In the genomic region with DNA sequence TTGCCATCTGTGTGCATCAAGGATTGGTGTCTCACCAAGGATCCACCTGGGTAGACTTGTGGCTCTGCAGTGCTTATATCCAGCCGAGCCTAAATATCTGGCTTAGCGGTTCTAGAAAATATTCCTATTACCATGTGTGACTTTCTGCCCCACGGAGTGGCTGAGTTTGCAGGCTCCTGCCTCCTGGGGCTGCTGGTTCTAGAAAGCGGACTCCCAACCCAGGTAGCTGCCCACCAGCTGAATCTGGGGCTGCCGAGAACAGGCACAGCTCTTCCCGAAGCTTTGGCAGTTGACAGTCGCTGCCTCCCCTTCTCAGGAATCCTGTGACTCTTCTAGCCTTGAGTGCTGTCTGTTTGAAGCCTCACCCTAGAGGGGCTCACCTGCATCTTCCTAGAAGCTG, we compare ENCODE assay signal across 27 cellular contexts.
DNase-seq lines count a peak whose midpoint lies in the region; ATAC-seq, FAIRE-seq and TF ChIP-seq lines count a peak whose summit lies in the region.
"Had no signal": no experiment of that assay in that cellular context is flagged by ENCODE, and none has a peak within 500 bp of the region (broad histone marks: within the 10 kb centered on the region; RNA-seq: fewer than 3 reads in every experiment).

No MANE protein-coding gene starts in this region.

- peaks cover 8 to 10% of the 10 kb centered on the region in 2 donors for H3K27me3 Mint-ChIP-seq in CD8-positive, alpha-beta memory T cell
- H3K27me3 Mint-ChIP-seq: activated naive CD8-positive, alpha-beta T cell treated with anti-CD3 and anti-CD28 coated beads, Interleukin-2, amount 50 U/mL, for 24 hours had no signal

- no peak for TF ChIP-seq EP300 in stomach (IDR thresholded peaks at IDR 0.05)

- H2BK15ac ChIP-seq in neuronal stem cell (ENCODE audit: low read length), result no peak overlapping the region

- no peak overlapping the region for H2AK5ac ChIP-seq in neuronal stem cell (ENCODE audit: low read depth, low read length)

- no peak overlapping the region for H4K8ac ChIP-seq in neuronal stem cell (ENCODE audit: low read depth, low read length)

- H3K4me3 ChIP-seq in AG04450 (ENCODE audit: low read depth, low read length), result no peak overlapping the region
- peak overlapping the region; percentile 48 for H3K4me3 ChIP-seq in coronary artery
- H3K4me3 ChIP-seq in neuronal stem cell (ENCODE audit: low read length in 2 of 2), result no peak overlapping the region
- H3K4me3 ChIP-seq in stomach, result peak overlapping the region in 3 of 4 donors; percentile 10 to 24 (median 10)
- no peak overlapping the region for H3K4me3 ChIP-seq in CD8-positive, alpha-beta memory T cell (ENCODE audit: low read length)
- H3K4me3 ChIP-seq: A549, colonic mucosa, lung, neural progenitor cell, spleen had no signal

- no peak overlapping the region for H3K27ac Mint-ChIP-seq in CD8-positive, alpha-beta memory T cell
- H3K27ac Mint-ChIP-seq: activated naive CD8-positive, alpha-beta T cell treated with anti-CD3 and anti-CD28 coated beads, Interleukin-2, amount 50 U/mL, for 24 hours; effector memory CD8-positive, alpha-beta T cell; neural progenitor cell; stimulated activated memory B cell treated with anti-CD40 and anti-IgM and Interleukin-4, amounts not matched to agents 10 μg/mL and 1 μg/mL and 100 μg/mL, for 72 hours had no signal

- CTCF ChIA-PET in AG04450 (lab: Charles Lee), result interaction anchor here (0.6 to 2.0 kb wide), 3 partner anchors 9 to 629 kb away, joined by 3 to 5 read pairs (median 3); no protein-coding TSS in a partner anchor
- CTCF ChIA-PET in CD8-positive, alpha-beta memory T cell (lab: Charles Lee), result no interaction called here

- POLR2A ChIA-PET in AG04450 (lab: Yijun Ruan, JAX), result no interaction called here
- POLR2A ChIA-PET in CD8-positive, alpha-beta memory T cell (lab: Charles Lee), result no interaction called here

- H3K18ac ChIP-seq in neuronal stem cell (ENCODE audit: low read length), result no peak overlapping the region

- peaks cover 0 to 2% of the 10 kb centered on the region in 2 donors for H3K4me1 ChIP-seq in neuronal stem cell (ENCODE audit: control insufficient read depth in 2 of 2, insufficient read depth in 1 of 2, low read depth in 1 of 2, low read length in 2 of 2)
- peaks cover 0 to 11% (median 0%) of the 10 kb centered on the region in 4 donors for H3K4me1 ChIP-seq in stomach
- no peaks in the 10 kb centered on the region for H3K4me1 ChIP-seq in CD8-positive, alpha-beta memory T cell (ENCODE audit: insufficient read depth, low read length)
- H3K4me1 ChIP-seq: A549, colonic mucosa, neural progenitor cell had no signal

- H2BK120ac ChIP-seq in neuronal stem cell (ENCODE audit: low read depth, low read length), result no peak overlapping the region

- no peak overlapping the region for H2BK12ac ChIP-seq in neuronal stem cell (ENCODE audit: low read length)

- H3K9me3 ChIP-seq in AG04450 (ENCODE audit: control insufficient read depth, insufficient read depth, low read length) (no peaks in the 10 kb centered on the region), neuronal stem cell (replicated peaks in 1 of 2; ENCODE audit: control insufficient read depth in 2 of 2, insufficient read depth in 1 of 2, low read depth in 1 of 2, low read length in 2 of 2) (no peaks in the 10 kb centered on the region), stomach (no peaks in the 10 kb centered on the region)
- no peaks in the 10 kb centered on the region for H3K9me3 ChIP-seq in CD8-positive, alpha-beta memory T cell (ENCODE audit: low read length)
- H3K9me3 ChIP-seq: A549, colonic mucosa, spleen, tibial nerve had no signal

- H3K14ac ChIP-seq in neuronal stem cell (ENCODE audit: low read length), result peak overlapping the region; percentile 76

- H3K4ac ChIP-seq in neuronal stem cell (ENCODE audit: low read length), result no peak overlapping the region

- no CpG with 5 or more reads among the region's 7 CpGs for WGBS in neuronal stem cell (ENCODE audit: extremely low coverage in 2 of 2, insufficient read length in 2 of 2, insufficient replicate concordance in 1 of 2), 2 donors
- WGBS in stomach, 5 donors, result 68 to 81% (median 74%) methylated on average over 7 of the region's 7 CpGs

- FAIRE-seq in RCC 7860 (lab: Jason Lieb, UNC), result no peak
- FAIRE-seq: A549 had no signal

- TF ChIP-seq POLR2A in stomach (IDR thresholded peaks at IDR 0.05), result no peak

- no peak overlapping the region for H2BK5ac ChIP-seq in neuronal stem cell (ENCODE audit: low read length)

- H3K36me3 ChIP-seq in neuronal stem cell (replicated peaks in 1 of 2; ENCODE audit: control insufficient read depth in 2 of 2, insufficient read depth in 2 of 2, low read length in 2 of 2) (peaks cover 1 to 23% of the 10 kb centered on the region in 2 donors), stomach (no peaks in the 10 kb centered on the region)
- no peaks in the 10 kb centered on the region for H3K36me3 ChIP-seq in CD8-positive, alpha-beta memory T cell (ENCODE audit: insufficient read depth, low read length)
- H3K36me3 ChIP-seq: brain microvascular endothelial cell, colonic mucosa, neural progenitor cell, spleen, tibial nerve had no signal

- H3K4me1 Mint-ChIP-seq in CD8-positive, alpha-beta memory T cell, result no peaks in the 10 kb centered on the region
- H3K4me1 Mint-ChIP-seq: activated naive CD8-positive, alpha-beta T cell treated with anti-CD3 and anti-CD28 coated beads, Interleukin-2, amount 50 U/mL, for 24 hours; neural progenitor cell; stimulated activated memory B cell treated with anti-CD40 and anti-IgM and Interleukin-4, amounts not matched to agents 10 μg/mL and 1 μg/mL and 100 μg/mL, for 72 hours had no signal

- no peak overlapping the region for H3K9ac ChIP-seq in neuronal stem cell (ENCODE audit: low read depth, low read length, poor library complexity)
- H3K9ac ChIP-seq: neural progenitor cell had no signal

- TF ChIP-seq CTCF in AG04450 (IDR thresholded peaks at IDR 0.05; ENCODE audit: low read depth, low read length) (no peak), coronary artery (IDR thresholded peaks at IDR 0.05) (no peak), stomach (IDR thresholded peaks at IDR 0.05) (no peak)

- no peak overlapping the region for H3K23ac ChIP-seq in neuronal stem cell (ENCODE audit: low read depth, low read length, poor library complexity)

- peak overlapping the region; percentile 52 for H3K27ac ChIP-seq in AG04450 (ENCODE audit: low read depth, low read length)
- H3K27ac ChIP-seq in coronary artery, result peak overlapping the region; percentile 13 to 51
- H3K27ac ChIP-seq in neuronal stem cell (replicated peaks; ENCODE audit: low read length), result no peak overlapping the region
- peak overlapping the region in 2 of 5 donors; percentile 24 to 39 for H3K27ac ChIP-seq in stomach
- no peak overlapping the region for H3K27ac ChIP-seq in CD8-positive, alpha-beta memory T cell (ENCODE audit: low read depth, low read length)
- H3K27ac ChIP-seq: A549, brain microvascular endothelial cell, colonic mucosa, neural progenitor cell, spleen had no signal

- H3K79me1 ChIP-seq in neuronal stem cell (ENCODE audit: low read depth, low read length), result no peaks in the 10 kb centered on the region

- intact Hi-C loops in stomach (cut with DNase I; ENCODE audit: low total_unique reads), result no loop called here

- H3K27me3 ChIP-seq in AG04450 (ENCODE audit: control insufficient read depth, insufficient read depth, low read length) (no peaks in the 10 kb centered on the region), neuronal stem cell (ENCODE audit: control insufficient read depth in 3 of 3, insufficient read depth in 3 of 3, low read depth in 1 of 3, low read length in 3 of 3) (no peaks in the 10 kb centered on the region), stomach (no peaks in the 10 kb centered on the region)
- peaks cover 5% of the 10 kb centered on the region for H3K27me3 ChIP-seq in CD8-positive, alpha-beta memory T cell (ENCODE audit: insufficient read depth, low read length, poor library complexity, severe bottlenecking)
- H3K27me3 ChIP-seq: brain microvascular endothelial cell, colonic mucosa, neural progenitor cell, tibial nerve had no signal

- H2AFZ ChIP-seq in neuronal stem cell (ENCODE audit: low read length), result no peak overlapping the region
- H2AFZ ChIP-seq: neural progenitor cell had no signal

- H3K9me3 Mint-ChIP-seq in CD8-positive, alpha-beta memory T cell, result no peaks in the 10 kb centered on the region
- H3K9me3 Mint-ChIP-seq: activated naive CD8-positive, alpha-beta T cell treated with anti-CD3 and anti-CD28 coated beads, Interleukin-2, amount 50 U/mL, for 24 hours; effector memory CD8-positive, alpha-beta T cell; neural progenitor cell; stimulated activated memory B cell treated with anti-CD40 and anti-IgM and Interleukin-4, amounts not matched to agents 10 μg/mL and 1 μg/mL and 100 μg/mL, for 72 hours had no signal

- DNase-seq in AG04450 (ENCODE audit: low read depth, low spot score), result no peak
- no peak for DNase-seq in coronary artery (ENCODE audit: low spot score)
- DNase-seq in neuronal stem cell (ENCODE audit: low spot score), result no peak
- no peak for DNase-seq in stomach
- DNase-seq in RCC 7860 (ENCODE audit: low spot score), result no peak
- no peak for DNase-seq in CD8-positive, alpha-beta memory T cell
- DNase-seq: activated gamma-delta T cell treated with Interleukin-2 at 50 U/mL for 16 hours; activated naive CD8-positive, alpha-beta T cell treated with anti-CD3 and anti-CD28 coated beads, Interleukin-2, amount 50 U/mL, for 24 hours; activated T-cell treated with anti-CD3 and anti-CD28 coated beads, Interleukin-2, amount 50 U/mL, for 1 hour; brain microvascular endothelial cell; COR-L47; DMS79 treated with DMSO at 0.1 percent for 48 hours; effector memory CD8-positive, alpha-beta T cell; GOT3; NCI-H1694 treated with DMSO at 0.1 percent for 48 hours; NCI-H2171; NCI-H524 treated with DMSO at 0.1 percent for 48 hours; spleen; stimulated activated CD4-positive, alpha-beta T cell treated with anti-CD3 and anti-CD28 coated beads, Interleukin-4, amount 100 ng/mL, for 1 hour had no signal

- H3K4me2 ChIP-seq in neuronal stem cell (ENCODE audit: insufficient read depth, low read length, poor library complexity, severe bottlenecking), result no peak overlapping the region
- H3K4me2 ChIP-seq: A549, neural progenitor cell had no signal

- H4K91ac ChIP-seq in neuronal stem cell (ENCODE audit: low read depth, low read length, poor library complexity), result no peak overlapping the region

- H3K4me3 Mint-ChIP-seq in CD8-positive, alpha-beta memory T cell, result no peak overlapping the region
- H3K4me3 Mint-ChIP-seq: activated naive CD8-positive, alpha-beta T cell treated with anti-CD3 and anti-CD28 coated beads, Interleukin-2, amount 50 U/mL, for 24 hours; effector memory CD8-positive, alpha-beta T cell; neural progenitor cell; stimulated activated memory B cell treated with anti-CD40 and anti-IgM and Interleukin-4, amounts not matched to agents 10 μg/mL and 1 μg/mL and 100 μg/mL, for 72 hours had no signal

- H3K36me3 Mint-ChIP-seq in CD8-positive, alpha-beta memory T cell, result no peaks in the 10 kb centered on the region
- H3K36me3 Mint-ChIP-seq: stimulated activated memory B cell treated with anti-CD40 and anti-IgM and Interleukin-4, amounts not matched to agents 10 μg/mL and 1 μg/mL and 100 μg/mL, for 72 hours had no signal

- ATAC-seq in HG03439 (IDR thresholded peaks at IDR 0.05; ENCODE audit: unreplicated experiment) (no peak), HG03469 (IDR thresholded peaks at IDR 0.05; ENCODE audit: unreplicated experiment) (no peak)
- ATAC-seq: A549; activated naive CD8-positive, alpha-beta T cell treated with anti-CD3 and anti-CD28 coated beads, Interleukin-2, amount 50 U/mL, for 24 hours; effector memory CD8-positive, alpha-beta T cell; stimulated activated memory B cell treated with anti-CD40 and anti-IgM and Interleukin-4, amounts not matched to agents 10 μg/mL and 1 μg/mL and 100 μg/mL, for 72 hours had no signal

Comparison
In these comparisons a context has a peak if more than half of its experiments do, and no peak if none do; other contexts are left out.
1. H3K27ac ChIP-seq: peak in AG04450 (single experiment) and coronary artery (2 of 2); none in neuronal stem cell (single experiment) and CD8-positive, alpha-beta memory T cell (single experiment).
2. H3K4me3 ChIP-seq: peak in coronary artery (single experiment) and stomach (3 of 4); none in AG04450 (single experiment), neuronal stem cell (0 of 2) and CD8-positive, alpha-beta memory T cell (single experiment).